Comparison of ENCODE assay signal across 31 cellular contexts in the genomic region with DNA sequence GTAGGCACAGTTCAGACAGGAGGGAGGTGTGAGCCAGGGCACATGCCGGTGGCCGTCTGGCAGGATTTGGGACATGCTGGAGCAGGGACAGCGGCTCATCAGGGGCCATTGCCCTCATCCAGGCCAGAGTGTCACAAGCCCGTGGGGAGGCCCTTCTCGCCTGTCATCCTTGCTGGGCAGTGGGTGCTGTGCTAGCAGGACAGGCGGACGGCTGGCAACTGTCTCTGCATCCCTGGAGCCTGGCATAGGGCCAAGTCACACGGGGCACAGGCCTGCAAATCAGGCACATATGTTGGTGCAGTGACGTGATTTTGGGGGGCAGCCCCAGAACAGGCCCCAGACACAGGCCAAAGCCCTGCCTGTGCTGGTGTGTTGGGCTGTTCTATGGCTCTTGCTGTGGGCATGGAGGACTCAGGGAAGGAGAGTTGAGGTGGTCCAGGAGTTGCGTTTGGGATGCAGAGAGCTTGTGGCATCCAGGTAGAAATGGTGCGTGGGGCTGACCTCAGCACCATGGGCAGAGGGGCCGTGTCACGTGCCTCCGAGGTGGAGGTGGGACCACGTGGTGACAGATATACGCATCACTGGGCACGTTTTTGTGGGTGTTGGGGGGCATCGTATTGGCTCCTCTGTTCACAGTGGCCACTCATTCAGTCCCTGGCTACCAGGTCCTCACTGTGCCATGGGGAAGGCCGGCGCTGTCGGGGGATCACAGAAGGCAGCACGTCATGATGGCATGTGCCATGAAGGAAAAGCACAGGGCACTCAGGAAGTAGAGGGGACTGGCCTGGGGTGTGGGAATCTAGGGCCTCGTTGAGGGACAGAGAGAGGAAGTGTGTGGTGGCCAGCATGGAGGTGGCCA. TPM values are rescaled to one million over a fixed set of nuclear protein-coding genes. Genes with fewer than 3 reads are reported as not detected.
DNase-seq lines count a peak whose midpoint lies in the region; ATAC-seq, FAIRE-seq and TF ChIP-seq lines count a peak whose summit lies in the region.
"Had no signal": no experiment of that assay in that cellular context is flagged by ENCODE, and none has a peak within 500 bp of the region (broad histone marks: within the 10 kb centered on the region; RNA-seq: fewer than 3 reads in every experiment).

No MANE protein-coding gene starts in this region.

- H3K4me2 ChIP-seq in K562 (ENCODE audit: insufficient read depth, low read length), result no peak overlapping the region

- no peaks in the 10 kb centered on the region for H3K79me2 ChIP-seq in K562 (ENCODE audit: control insufficient read depth, insufficient read depth, low read length)

- peaks cover 3% of the 10 kb centered on the region for H3K9me1 ChIP-seq in K562 (ENCODE audit: control insufficient read depth, insufficient read depth, low read length)

- H2AFZ ChIP-seq in K562 (ENCODE audit: low read depth, low read length), result no peak overlapping the region

- DNase-seq in activated T-cell treated with anti-CD3 and anti-CD28 coated beads, Interleukin-2, amount 50 U/mL, for 24 hours, result no peak
- DNase-seq in activated T-cell treated with anti-CD3 and anti-CD28 coated beads, Interleukin-2, amount 50 U/mL, for 1 hour, result no peak
- no peak for DNase-seq in GM12891 (ENCODE audit: insufficient read length, low spot score)
- DNase-seq in K562 (ENCODE audit: extremely low read depth in 1 of 4, low spot score in 3 of 4), result no peak
- peak; percentile 43 for DNase-seq in lower lobe of right lung
- DNase-seq in NCI-H526 treated with DMSO at 0.1 percent for 48 hours (lab: John Stamatoyannopoulos, UW), result no peak
- DNase-seq: activated CD4-positive, alpha-beta T cell treated with anti-CD3 and anti-CD28 coated beads for 4 hours; colonic mucosa; COR-L47; DMS79; hippocampal formation; immature natural killer cell; midbrain; NCI-H1694; NCI-H2171 treated with DMSO at 0.1 percent for 48 hours; NCI-H524; stimulated activated CD4-positive, alpha-beta T cell treated with anti-CD3 and anti-CD28 coated beads, Interleukin-2, amount 100 ng/mL, for 48 hours; stimulated activated naive CD8-positive, alpha-beta T cell treated with anti-CD3 and anti-CD28 coated beads, Interleukin-15, Interleukin-2, amounts not matched to agents 100 U/mL and 50 U/mL, for 24 hours; T-helper 1 cell; uterus had no signal

- intact Hi-C loops in K562 (cut with micrococcal nuclease) (no loop called here), lower lobe of right lung (cut with DNase I) (no loop called here)

- no peak for TF ChIP-seq RAD21 in K562 (CRISPR knock-in tag; conservative IDR thresholded peaks at IDR 0.05 in 1 of 2, IDR thresholded peaks at IDR 0.05 in 1 of 2)

- CTCF ChIA-PET in K562 (lab: Yijun Ruan, JAX; ENCODE audit: low intra/inter-chr PET ratio), result no interaction called here

- no peak for FAIRE-seq in GM12891 (lab: Jason Lieb, UNC)
- FAIRE-seq in K562 (lab: Jason Lieb, UNC), result no peak
- FAIRE-seq: A204.1, pancreas had no signal

- no peak overlapping the region for H3K4me3 Mint-ChIP-seq in activated T-cell treated with anti-CD3 and anti-CD28 coated beads, Interleukin-2, amount 50 U/mL, for 24 hours
- H3K4me3 Mint-ChIP-seq: B cell, immature natural killer cell had no signal

- POLR2A ChIA-PET in K562 (lab: Yijun Ruan, JAX), result interaction anchor here (1.4 kb wide), 1 partner anchor 9 kb away, joined by 3 read pairs; no protein-coding TSS in a partner anchor

- H3K9ac ChIP-seq in K562 (ENCODE audit: insufficient read depth in 1 of 2, low read depth in 2 of 2, low read length in 2 of 2), result no peak overlapping the region; a peak in 1 of 4 replicates

- ATAC-seq in K562, result peak; percentile 26
- no peak for ATAC-seq in lower lobe of right lung
- ATAC-seq in GM18907 (IDR thresholded peaks at IDR 0.05; ENCODE audit: unreplicated experiment), result no peak
- no peak for ATAC-seq in HG03460 (IDR thresholded peaks at IDR 0.05; ENCODE audit: unreplicated experiment)
- ATAC-seq: gastroesophageal sphincter; left lung; naive thymus-derived CD8-positive, alpha-beta T cell; stimulated activated naive CD8-positive, alpha-beta T cell treated with anti-CD3 and anti-CD28 coated beads, Interleukin-15, Interleukin-2, amounts not matched to agents 100 U/mL and 50 U/mL, for 24 hours had no signal

- no peaks in the 10 kb centered on the region for H3K9me3 Mint-ChIP-seq in activated T-cell treated with anti-CD3 and anti-CD28 coated beads, Interleukin-2, amount 50 U/mL, for 24 hours
- H3K9me3 Mint-ChIP-seq: immature natural killer cell; naive thymus-derived CD8-positive, alpha-beta T cell had no signal

- H3K27ac Mint-ChIP-seq in activated T-cell treated with anti-CD3 and anti-CD28 coated beads, Interleukin-2, amount 50 U/mL, for 24 hours, result peak overlapping the region; percentile 37
- H3K27ac Mint-ChIP-seq: B cell had no signal

- H3K27me3 ChIP-seq in K562 (ENCODE audit: control insufficient read depth in 2 of 2, insufficient read depth in 2 of 2, low read length in 2 of 2) (no peaks in the 10 kb centered on the region), lower lobe of right lung (ENCODE audit: low read depth) (no peaks in the 10 kb centered on the region)
- H3K27me3 ChIP-seq: body of pancreas, colonic mucosa, gastroesophageal sphincter, left lung, pancreas, right atrium auricular region, uterus had no signal

- in situ Hi-C loops in K562 (cut with MboI), result no loop called here

- BruUV-seq in K562 (replicated peaks; lab: Mats Ljungman, UMichigan), result no TSS peak

- H3K27me3 Mint-ChIP-seq in activated T-cell treated with anti-CD3 and anti-CD28 coated beads, Interleukin-2, amount 50 U/mL, for 24 hours, result no peaks in the 10 kb centered on the region
- H3K27me3 Mint-ChIP-seq: B cell; naive thymus-derived CD8-positive, alpha-beta T cell had no signal

- H3K36me3 Mint-ChIP-seq in activated T-cell treated with anti-CD3 and anti-CD28 coated beads, Interleukin-2, amount 50 U/mL, for 24 hours (ENCODE audit: low read depth), result peaks cover 92% of the 10 kb centered on the region

- no peaks in the 10 kb centered on the region; the same call in 1 of the 2 replicates for H4K20me1 ChIP-seq in K562 (replicated peaks; ENCODE audit: control insufficient read depth, insufficient read depth, low read length)

- H3K4me3 ChIP-seq in K562, result no peak overlapping the region
- no peak overlapping the region for H3K4me3 ChIP-seq in lower lobe of right lung
- H3K4me3 ChIP-seq: body of pancreas, colonic mucosa, gastroesophageal sphincter, left lung, pancreas, right atrium auricular region, thoracic aorta, uterus had no signal

- 83% methylated on average over 17 of the region's 23 CpGs for WGBS in K562 (ENCODE audit: insufficient coverage, low coverage, missing lambda C conversion rate)

- H3K36me3 ChIP-seq in K562 (ENCODE audit: control insufficient read depth, insufficient read depth, low read length) (peaks cover 48% of the 10 kb centered on the region; the same call in 2 of the 3 replicates), lower lobe of right lung (peaks cover 100% of the 10 kb centered on the region)
- H3K36me3 ChIP-seq: colonic mucosa, uterus had no signal

- TF ChIP-seq POLR2A in GM12891 (IDR thresholded peaks at IDR 0.05; ENCODE audit: low read depth, low read length) (no peak), K562 (conservative IDR thresholded peaks at IDR 0.05) (no peak)

- no peak overlapping the region for H3K27ac ChIP-seq in K562 (ENCODE audit: extremely low read depth, low read depth, low read length)
- no peak overlapping the region for H3K27ac ChIP-seq in lower lobe of right lung
- H3K27ac ChIP-seq: colonic mucosa, gastroesophageal sphincter, left lung, pancreas, right atrium auricular region, thoracic aorta, uterus had no signal

- no peaks in the 10 kb centered on the region for H3K9me3 ChIP-seq in K562 (replicated peaks; ENCODE audit: control insufficient read depth, insufficient read depth, low read depth, low read length)
- H3K9me3 ChIP-seq in lower lobe of right lung, result no peaks in the 10 kb centered on the region
- H3K9me3 ChIP-seq: body of pancreas, colonic mucosa, gastroesophageal sphincter, left lung, pancreas, right atrium auricular region, thoracic aorta, uterus had no signal

- peaks cover 3% of the 10 kb centered on the region for H3K4me1 Mint-ChIP-seq in activated T-cell treated with anti-CD3 and anti-CD28 coated beads, Interleukin-2, amount 50 U/mL, for 24 hours (ENCODE audit: low read depth)
- H3K4me1 Mint-ChIP-seq: B cell, immature natural killer cell had no signal

- no peak for TF ChIP-seq EP300 in K562 (IDR thresholded peaks at IDR 0.05; ENCODE audit: low read length)

- TF ChIP-seq CTCF in K562 (IDR thresholded peaks at IDR 0.05 in 2 of 3, conservative IDR thresholded peaks at IDR 0.05 in 1 of 3; ENCODE audit: insufficient read depth in 2 of 3, low read depth in 1 of 3, low read length in 3 of 3), result no peak
- no peak for TF ChIP-seq CTCF in lower lobe of right lung (IDR thresholded peaks at IDR 0.05)

- peaks cover 0 to 13% of the 10 kb centered on the region in 2 experiments; a peak in 3 of 5 replicates for H3K4me1 ChIP-seq in K562 (replicated peaks in 1 of 2; ENCODE audit: control insufficient read depth in 2 of 2, insufficient read depth in 2 of 2, low read length in 2 of 2)
- no peaks in the 10 kb centered on the region for H3K4me1 ChIP-seq in lower lobe of right lung
- H3K4me1 ChIP-seq: colonic mucosa, gastroesophageal sphincter, left lung, right atrium auricular region, uterus had no signal

RNA-seq across cellular contexts. Expression of a gene that starts 14.6 kb away (rescaled TPM):
- polyA plus RNA-seq in GM12891 (2012; ENCODE audit: low read depth, missing spikeins), result 1.1 TPM
- 0.37 and 1.5 TPM in 2 replicates for total RNA-seq in K562 (2011; cell fraction: chromatin; rRNA removed; ENCODE audit: low replicate concordance)
- 0.53 and 1.0 TPM in 2 replicates for total RNA-seq in K562 (2011; cell fraction: nucleolus; rRNA removed)
- 0.23 and 0.51 TPM in 2 replicates for total RNA-seq in K562 (2011; cell fraction: nucleoplasm; rRNA removed)
- 0.12 TPM in 1 of 2 replicates, not detected in the other for total RNA-seq in K562 (2014; rRNA removed)
- total RNA-seq in K562 (2014; rRNA removed; fragmentation: Illumina TruSeq; extraction: Trizol), result 0.04 TPM in 1 of 2 replicates, not detected in the other
- total RNA-seq in K562 (2015; rRNA removed; fragmentation: Illumina TruSeq; extraction: Trizol), result 0.07 TPM in 1 of 2 replicates, not detected in the other
- 0.09 TPM in 1 of 2 replicates, not detected in the other for total RNA-seq in K562 (2021)
- polyA plus RNA-seq in K562 (2011; rRNA removed), result not detected in 2 replicates
- polyA plus RNA-seq in K562 (2011; cell fraction: cytosol; rRNA removed), result 0.01 and 0.09 TPM in 2 replicates
- polyA plus RNA-seq in K562 (2011; cell fraction: nucleus; rRNA removed), result 0.27 and 0.28 TPM in 2 replicates
- 0.05 and 0.29 TPM in 2 replicates for polyA plus RNA-seq in K562 (2012)
- not detected in 2 replicates for polyA plus RNA-seq in K562 (2014; fragmentation: Illumina TruSeq; extraction: Trizol)
- polyA plus RNA-seq in K562 (2014; fragmentation: Nextera tagmentation; extraction: Ambion mirVana), result not detected
- not detected in 2 replicates for polyA plus RNA-seq in K562 (2014; rRNA removed)
- not detected in 2 replicates for polyA minus RNA-seq in K562 (2011; rRNA and poly(A)+ RNA removed)
- polyA minus RNA-seq in K562 (2011; cell fraction: cytosol; rRNA and poly(A)+ RNA removed), result not detected in 2 replicates
- 0.27 and 0.56 TPM in 2 replicates for polyA minus RNA-seq in K562 (2011; cell fraction: nucleus; rRNA and poly(A)+ RNA removed)
- total RNA-seq in lower lobe of right lung, result 1.9 TPM
- total RNA-seq: right atrium auricular region had no signal
- polyA plus RNA-seq: immature natural killer cell had no signal

RNA-seq across cellular contexts. Expression of a gene that starts 58.4 kb away (rescaled TPM):
- polyA plus RNA-seq in GM12891 (2012; ENCODE audit: low read depth, missing spikeins), result 3.9 TPM
- total RNA-seq in K562 (2011; cell fraction: chromatin; rRNA removed; ENCODE audit: low replicate concordance), result 25.8 and 36.7 TPM in 2 replicates
- 16.2 and 16.6 TPM in 2 replicates for total RNA-seq in K562 (2011; cell fraction: nucleolus; rRNA removed)
- total RNA-seq in K562 (2011; cell fraction: nucleoplasm; rRNA removed), result 13.2 and 16.0 TPM in 2 replicates
- total RNA-seq in K562 (2014; rRNA removed) (3.6 and 4.7 TPM in 2 replicates), K562 (2014; rRNA removed; fragmentation: Illumina TruSeq; extraction: Trizol) (5.7 and 6.4 TPM in 2 replicates), K562 (2015; rRNA removed; fragmentation: Illumina TruSeq; extraction: Trizol) (6.3 and 6.4 TPM in 2 replicates), K562 (2021) (6.8 and 8.8 TPM in 2 replicates), lower lobe of right lung (59.5 TPM)
- polyA plus RNA-seq in K562 (2011; rRNA removed) (4.3 and 5.8 TPM in 2 replicates), K562 (2014; fragmentation: Illumina TruSeq; extraction: Trizol) (5.5 and 6.4 TPM in 2 replicates), K562 (2014; fragmentation: Nextera tagmentation; extraction: Ambion mirVana) (under 1 TPM; 0.30 to 0.42 TPM), K562 (2014; rRNA removed) (4.2 and 5.1 TPM in 2 replicates)
- 2.0 and 3.4 TPM in 2 replicates for polyA plus RNA-seq in K562 (2011; cell fraction: cytosol; rRNA removed)
- 14.7 and 18.5 TPM in 2 replicates for polyA plus RNA-seq in K562 (2011; cell fraction: nucleus; rRNA removed)
- 8.1 and 12.4 TPM in 2 replicates for polyA plus RNA-seq in K562 (2012)
- polyA minus RNA-seq in K562 (2011; rRNA and poly(A)+ RNA removed), result 4.5 and 5.3 TPM in 2 replicates
- polyA minus RNA-seq in K562 (2011; cell fraction: cytosol; rRNA and poly(A)+ RNA removed), result 6.0 and 15.5 TPM in 2 replicates
- polyA minus RNA-seq in K562 (2011; cell fraction: nucleus; rRNA and poly(A)+ RNA removed), result 16.2 and 16.4 TPM in 2 replicates
